In the genomic region with DNA sequence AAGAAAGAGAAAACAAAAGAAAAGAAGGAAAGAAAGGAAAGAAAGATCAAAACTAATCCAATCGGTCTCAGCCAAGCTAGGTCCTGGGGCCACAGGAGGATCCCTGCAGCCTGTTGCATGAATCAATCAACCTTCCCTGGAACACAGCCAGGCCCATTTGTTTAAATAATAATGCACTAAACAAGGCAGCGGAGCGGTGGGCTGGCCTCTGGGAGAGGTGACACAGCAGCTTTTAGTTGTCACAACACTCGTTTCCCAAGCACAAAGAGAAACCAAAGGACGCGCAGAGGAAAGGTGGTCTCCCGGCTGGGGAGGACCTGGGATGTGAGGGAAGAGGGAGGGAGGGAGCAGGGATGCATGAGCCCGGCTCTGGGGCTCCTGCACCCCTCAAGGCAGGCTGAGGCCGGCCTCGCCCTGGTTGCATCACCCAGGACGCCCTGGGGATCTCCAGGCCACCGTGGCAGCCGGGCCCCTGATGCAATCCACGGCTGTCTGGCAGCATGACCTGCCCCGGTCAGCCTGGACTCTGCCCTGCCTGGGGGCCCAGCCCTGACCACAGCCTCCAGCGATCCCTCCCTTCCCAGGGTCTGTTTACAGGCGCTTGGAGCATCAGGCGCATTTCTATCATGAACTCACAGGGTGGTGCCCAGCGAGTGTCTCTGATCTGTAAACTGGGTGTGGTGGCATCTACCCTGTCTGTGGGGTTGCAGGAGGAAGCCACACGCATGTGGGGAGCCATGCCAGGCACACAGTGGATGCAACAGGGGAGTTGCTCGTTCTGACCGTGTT, we compare ENCODE assay signal across 8 cellular contexts. TPM values are rescaled to one million over a fixed set of nuclear protein-coding genes. Genes with fewer than 3 reads are reported as not detected.
DNase-seq lines count a peak whose midpoint lies in the region; ATAC-seq and TF ChIP-seq lines count a peak whose summit lies in the region.

No MANE protein-coding gene starts in this region.

- peaks cover 15% of the 10 kb centered on the region for H3K27me3 Mint-ChIP-seq in nephron progenitor cell (ENCODE audit: low read depth, poor library complexity)

- intact Hi-C loops in uterus (cut with DNase I; ENCODE audit: low total_unique reads) = no loop called here

- peak; percentile 76 for DNase-seq in AG08396 (ENCODE audit: low spot score)
- DNase-seq in HK-2 (ENCODE audit: unreplicated experiment) = peak; percentile 72
- DNase-seq in RKO (ENCODE audit: low spot score) = peak; percentile 34
- DNase-seq in nephron progenitor cell = no peak
- DNase-seq in uterus = no peak
- no peak for DNase-seq in WERI-Rb-1

- TF ChIP-seq POLR2A in uterus (IDR thresholded peaks at IDR 0.05) = no peak

- H3K27me3 ChIP-seq in uterus (no peaks in the 10 kb centered on the region), WERI-Rb-1 (ENCODE audit: insufficient read depth, low read depth, severe bottlenecking) (no peaks in the 10 kb centered on the region)

- no peaks in the 10 kb centered on the region for H3K4me1 ChIP-seq in uterus

- H3K4me1 Mint-ChIP-seq in nephron progenitor cell = peaks cover 59% of the 10 kb centered on the region

- peak overlapping the region; percentile 91 for H3K27ac Mint-ChIP-seq in nephron progenitor cell

- ATAC-seq in esophagus mucosa = peak; percentile 66
- ATAC-seq in HG03378 (IDR thresholded peaks at IDR 0.05; ENCODE audit: unreplicated experiment) = no peak

- peak overlapping the region; percentile 32 for H3K4me3 Mint-ChIP-seq in nephron progenitor cell

- no peaks in the 10 kb centered on the region for H3K36me3 Mint-ChIP-seq in nephron progenitor cell (ENCODE audit: low read depth)

- H3K9me3 ChIP-seq in uterus (no peaks in the 10 kb centered on the region), WERI-Rb-1 (ENCODE audit: severe bottlenecking) (peaks cover 3% of the 10 kb centered on the region)

- H3K27ac ChIP-seq in uterus = no peak overlapping the region
- H3K27ac ChIP-seq in WERI-Rb-1 = no peak overlapping the region

- no peaks in the 10 kb centered on the region for H3K36me3 ChIP-seq in uterus
- H3K36me3 ChIP-seq in WERI-Rb-1 = no peaks in the 10 kb centered on the region

- no peaks in the 10 kb centered on the region for H3K9me3 Mint-ChIP-seq in nephron progenitor cell

- TF ChIP-seq CTCF in nephron progenitor cell (IDR thresholded peaks at IDR 0.05) = no peak
- TF ChIP-seq CTCF in uterus (IDR thresholded peaks at IDR 0.05) = no peak
- TF ChIP-seq CTCF in WERI-Rb-1 (IDR thresholded peaks at IDR 0.05; ENCODE audit: low read depth, low read length) = no peak

- H3K4me3 ChIP-seq in uterus (no peak overlapping the region), WERI-Rb-1 (ENCODE audit: low read depth, low read length) (no peak overlapping the region)

RNA-seq across cellular contexts. Expression of gene MMP17, which starts 32.5 kb away (rescaled TPM):
- 2.2 TPM for total RNA-seq in esophagus mucosa
- 10 to 100 TPM in 1 of 4 donors, 1 to 10 TPM in 2, under 1 TPM in 1; 0.26 to 17.4 (median 5.0) TPM for total RNA-seq in uterus

RNA-seq across cellular contexts. Expression of gene ULK1, which starts 33.8 kb away (rescaled TPM):
- total RNA-seq in esophagus mucosa (12.8 TPM), uterus (100 to 1,000 TPM in 1 of 4 donors, 10 to 100 TPM in 3; 11.8 to 135 (median 38.8) TPM)

Comparison
In these comparisons a context has a peak if more than half of its experiments do, and no peak if none do; other contexts are left out.
1. DNase-seq: peak in AG08396 (single experiment), HK-2 (single experiment) and RKO (single experiment); none in nephron progenitor cell (single experiment), uterus (0 of 2) and WERI-Rb-1 (single experiment).